Comparison of ENCODE assay signal across 23 cellular contexts in genomic region chr18:10422731-10423130, GRCh38.
"Had no signal": no experiment of that assay in that cellular context is flagged by ENCODE, and none has a peak within 500 bp of the region (broad histone marks: within the 10 kb centered on the region; RNA-seq: fewer than 3 reads in every experiment).

No MANE protein-coding gene starts in this region.

- H3K9me3 ChIP-seq: colonic mucosa, psoas muscle, right lobe of liver, thoracic aorta, transverse colon had no signal

- H3K36me3 ChIP-seq: colonic mucosa, heart right ventricle, right lobe of liver, spleen, thoracic aorta, transverse colon had no signal

- H3K27me3 ChIP-seq: colonic mucosa, heart right ventricle, right lobe of liver, transverse colon had no signal

- H3K4me3 Mint-ChIP-seq: naive B cell; nephron; stimulated activated naive B cell treated with anti-CD40 and anti-IgM and Interleukin-4, amounts not matched to agents 10 μg/mL and 1 μg/mL and 100 μg/mL, for 72 hours; stimulated activated naive CD8-positive, alpha-beta T cell treated with anti-CD3 and anti-CD28 coated beads, Interleukin-15, amount 100 ng/mL, for 72 hours had no signal

- H3K4me1 ChIP-seq: colonic mucosa, psoas muscle, right lobe of liver, transverse colon had no signal

- ATAC-seq: left cardiac atrium; right lobe of liver; stimulated activated naive B cell treated with anti-CD40 and anti-IgM and Interleukin-4, amounts not matched to agents 10 μg/mL and 1 μg/mL and 100 μg/mL, for 72 hours; stimulated activated naive CD8-positive, alpha-beta T cell treated with anti-CD3 and anti-CD28 coated beads, Interleukin-15, amount 100 ng/mL, for 72 hours had no signal

- H3K27ac ChIP-seq: colonic mucosa, heart right ventricle, psoas muscle, right lobe of liver, spleen, thoracic aorta, transverse colon had no signal

- DNase-seq: cerebellar nuclear complex; colonic mucosa; dermis blood vessel endothelial cell; erythroblast; heart right ventricle; hypothalamus; left cardiac atrium; left ventricle myocardium superior; mesendoderm; naive B cell; psoas muscle; retina; right lobe of liver; spleen; stimulated activated CD4-positive, alpha-beta T cell treated with anti-CD3 and anti-CD28 coated beads, Interleukin-15, amount 100 ng/mL, for 24 hours; stimulated activated CD4-positive, alpha-beta T cell treated with anti-CD3 and anti-CD28 coated beads, Interleukin-1b, Interleukin-23, amount 100 ng/mL, for 48 hours; stimulated activated CD4-positive, alpha-beta T cell treated with anti-CD3 and anti-CD28 coated beads, Interleukin-4, amount 100 ng/mL, for 24 hours; stimulated activated naive B cell treated with anti-CD40 and anti-IgM and Interleukin-4, amounts not matched to agents 10 μg/mL and 1 μg/mL and 100 μg/mL, for 72 hours; stimulated activated naive CD8-positive, alpha-beta T cell treated with anti-CD3 and anti-CD28 coated beads, Interleukin-15, amount 100 ng/mL, for 72 hours; transverse colon had no signal

- H3K27ac Mint-ChIP-seq: nephron; stimulated activated naive B cell treated with anti-CD40 and anti-IgM and Interleukin-4, amounts not matched to agents 10 μg/mL and 1 μg/mL and 100 μg/mL, for 72 hours had no signal

- H3K4me1 Mint-ChIP-seq: stimulated activated naive B cell treated with anti-CD40 and anti-IgM and Interleukin-4, amounts not matched to agents 10 μg/mL and 1 μg/mL and 100 μg/mL, for 72 hours; stimulated activated naive CD8-positive, alpha-beta T cell treated with anti-CD3 and anti-CD28 coated beads, Interleukin-15, amount 100 ng/mL, for 72 hours had no signal

- H3K4me3 ChIP-seq: colonic mucosa, heart right ventricle, lung, psoas muscle, right lobe of liver, spleen, thoracic aorta, transverse colon had no signal
